In the genomic region with DNA sequence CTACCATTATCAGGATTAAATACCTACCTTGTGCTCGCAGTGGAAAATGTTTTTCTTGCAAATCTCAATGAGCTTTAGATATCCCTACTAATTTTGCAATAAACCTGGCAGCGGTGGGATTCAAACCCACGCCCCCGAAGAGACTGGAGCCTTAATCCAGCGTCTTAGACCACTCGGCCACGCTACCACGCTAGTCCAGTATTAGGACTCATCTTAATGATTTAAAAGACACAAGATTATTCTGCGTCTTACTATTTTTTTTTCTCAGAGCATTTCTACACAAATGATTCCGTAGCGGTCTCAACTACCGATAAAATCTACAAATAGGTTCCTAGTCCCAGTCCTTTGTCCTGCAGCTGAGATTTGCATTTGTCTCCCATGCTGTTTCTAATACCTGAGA, we compare ENCODE assay signal across 1 cellular context.
A peak's percentile ranks its signal among the peaks of the same experiment; 100 is the strongest.
TF ChIP-seq lines count a peak whose summit lies in the region.

No MANE protein-coding gene starts in this region.

TF ChIP-seq in K562, 482 proteins besides CTCF, POLR2A, EP300 and RAD21:
- TF ChIP-seq, protein P1, sequence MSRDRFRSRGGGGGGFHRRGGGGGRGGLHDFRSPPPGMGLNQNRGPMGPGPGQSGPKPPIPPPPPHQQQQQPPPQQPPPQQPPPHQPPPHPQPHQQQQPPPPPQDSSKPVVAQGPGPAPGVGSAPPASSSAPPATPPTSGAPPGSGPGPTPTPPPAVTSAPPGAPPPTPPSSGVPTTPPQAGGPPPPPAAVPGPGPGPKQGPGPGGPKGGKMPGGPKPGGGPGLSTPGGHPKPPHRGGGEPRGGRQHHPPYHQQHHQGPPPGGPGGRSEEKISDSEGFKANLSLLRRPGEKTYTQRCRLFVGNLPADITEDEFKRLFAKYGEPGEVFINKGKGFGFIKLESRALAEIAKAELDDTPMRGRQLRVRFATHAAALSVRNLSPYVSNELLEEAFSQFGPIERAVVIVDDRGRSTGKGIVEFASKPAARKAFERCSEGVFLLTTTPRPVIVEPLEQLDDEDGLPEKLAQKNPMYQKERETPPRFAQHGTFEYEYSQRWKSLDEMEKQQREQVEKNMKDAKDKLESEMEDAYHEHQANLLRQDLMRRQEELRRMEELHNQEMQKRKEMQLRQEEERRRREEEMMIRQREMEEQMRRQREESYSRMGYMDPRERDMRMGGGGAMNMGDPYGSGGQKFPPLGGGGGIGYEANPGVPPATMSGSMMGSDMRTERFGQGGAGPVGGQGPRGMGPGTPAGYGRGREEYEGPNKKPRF (IDR thresholded peaks at IDR 0.05; ENCODE audit: low read depth, low read length) = no peak
- peak; percentile 65 for TF ChIP-seq TBP (optimal IDR thresholded peaks at IDR 0.05; ENCODE audit: low read depth, low read length)
